Comparison of ENCODE assay signal across 18 cellular contexts in genomic region chr7:96527133-96527827, GRCh38.
DNase-seq lines count a peak whose midpoint lies in the region; ATAC-seq and TF ChIP-seq lines count a peak whose summit lies in the region.
"Had no signal": no experiment of that assay in that cellular context is flagged by ENCODE, and none has a peak within 500 bp of the region (broad histone marks: within the 10 kb centered on the region; RNA-seq: fewer than 3 reads in every experiment).

No MANE protein-coding gene starts in this region.

- H3K27ac ChIP-seq in mesodermal cell (ENCODE audit: low read depth, low read length, severe bottlenecking): peak overlapping the region; percentile 80
- H3K27ac ChIP-seq: 22Rv1, C4-2B had no signal

- DNase-seq in NCI-H1105 treated with DMSO at 0.1 percent for 48 hours (lab: John Stamatoyannopoulos, UW) (peak; percentile 9), NCI-H1105 (lab: John Stamatoyannopoulos, UW) (no peak), adipocyte (ENCODE audit: low read depth) (peak; percentile 64), type B pancreatic cell (ENCODE audit: extremely low spot score, unreplicated experiment) (no peak), COLO829 (ENCODE audit: low spot score) (no peak)
- no peak for DNase-seq in naive thymus-derived CD8-positive, alpha-beta T cell
- DNase-seq: CD4-positive, alpha-beta memory T cell; COR-L47; DMS153; DMS79 treated with DMSO at 0.1 percent for 48 hours; EL; HCEC 1CT; HFFc6 had no signal

- 78 to 89% methylated on average over 5 to 6 of the region's 9 CpGs for WGBS in mesodermal cell (ENCODE audit: insufficient coverage in 2 of 2), 2 experiments

- no peaks in the 10 kb centered on the region for H3K27me3 ChIP-seq in adipocyte (replicated peaks; ENCODE audit: control insufficient read depth, insufficient read depth, low read length)

- no peak overlapping the region for H3K9ac ChIP-seq in adipocyte (ENCODE audit: low read length)

- H3K4me1 ChIP-seq in adipocyte (ENCODE audit: control insufficient read depth, insufficient read depth, low read length) (peaks cover 10% of the 10 kb centered on the region), mesodermal cell (ENCODE audit: control insufficient read depth, insufficient read depth, low read length, poor library complexity, severe bottlenecking) (no peaks in the 10 kb centered on the region)

- H3K9me3 Mint-ChIP-seq in type B pancreatic cell: no peaks in the 10 kb centered on the region
- no peaks in the 10 kb centered on the region for H3K9me3 Mint-ChIP-seq in naive thymus-derived CD8-positive, alpha-beta T cell
- H3K9me3 Mint-ChIP-seq: CD4-positive, alpha-beta memory T cell had no signal

- no peaks in the 10 kb centered on the region for H3K36me3 ChIP-seq in adipocyte (ENCODE audit: control insufficient read depth, insufficient read depth, low read length, severe bottlenecking)
- H3K36me3 ChIP-seq in mesodermal cell (ENCODE audit: control insufficient read depth, insufficient read depth, low read length): no peaks in the 10 kb centered on the region

- peak overlapping the region; percentile 18 for H3K4me3 Mint-ChIP-seq in type B pancreatic cell
- H3K4me3 Mint-ChIP-seq in naive thymus-derived CD8-positive, alpha-beta T cell: no peak overlapping the region
- H3K4me3 Mint-ChIP-seq: B cell; CD4-positive, alpha-beta memory T cell; HFFc6 had no signal

- POLR2A ChIA-PET in naive thymus-derived CD8-positive, alpha-beta T cell (lab: Charles Lee): no interaction called here

- peaks cover 15% of the 10 kb centered on the region for H3K4me1 Mint-ChIP-seq in type B pancreatic cell (ENCODE audit: unreplicated experiment)
- peaks cover 0 to 5% (median 0%) of the 10 kb centered on the region in 4 donors for H3K4me1 Mint-ChIP-seq in naive thymus-derived CD8-positive, alpha-beta T cell
- H3K4me1 Mint-ChIP-seq: B cell had no signal

- no peak for TF ChIP-seq CTCF in type B pancreatic cell (conservative IDR thresholded peaks at IDR 0.05)

- no peaks in the 10 kb centered on the region for H3K27me3 Mint-ChIP-seq in type B pancreatic cell
- peaks cover 5 to 38% (median 21%) of the 10 kb centered on the region in 5 donors for H3K27me3 Mint-ChIP-seq in naive thymus-derived CD8-positive, alpha-beta T cell

- ATAC-seq in GM18909 (IDR thresholded peaks at IDR 0.05; ENCODE audit: poor library complexity, unreplicated experiment): no peak
- no peak for ATAC-seq in naive thymus-derived CD8-positive, alpha-beta T cell

- H3K27ac Mint-ChIP-seq in type B pancreatic cell: peak overlapping the region; percentile 37
- H3K27ac Mint-ChIP-seq in naive thymus-derived CD8-positive, alpha-beta T cell: no peak overlapping the region
- H3K27ac Mint-ChIP-seq: B cell; CD4-positive, alpha-beta memory T cell; HFFc6 had no signal

- no peaks in the 10 kb centered on the region for H3K36me3 Mint-ChIP-seq in type B pancreatic cell
- no peaks in the 10 kb centered on the region for H3K36me3 Mint-ChIP-seq in naive thymus-derived CD8-positive, alpha-beta T cell
- H3K36me3 Mint-ChIP-seq: CD4-positive, alpha-beta memory T cell had no signal

- H3K9me3 ChIP-seq in adipocyte (ENCODE audit: control insufficient read depth, low read length) (no peaks in the 10 kb centered on the region), mesodermal cell (ENCODE audit: control insufficient read depth, low read length) (no peaks in the 10 kb centered on the region)

- H3K4me3 ChIP-seq in adipocyte (ENCODE audit: low read length): no peak overlapping the region
- no peak overlapping the region for H3K4me3 ChIP-seq in mesodermal cell (ENCODE audit: extremely low read depth, insufficient read depth, low read length, poor library complexity, severe bottlenecking)

Comparison
In these comparisons a context has a peak if more than half of its experiments do, and no peak if none do; other contexts are left out.
1. DNase-seq: peak in NCI-H1105 treated with DMSO at 0.1 percent for 48 hours (single experiment) and adipocyte (single experiment); none in NCI-H1105 (single experiment), type B pancreatic cell (single experiment), naive thymus-derived CD8-positive, alpha-beta T cell (0 of 10) and COLO829 (single experiment).